In the genomic region with DNA sequence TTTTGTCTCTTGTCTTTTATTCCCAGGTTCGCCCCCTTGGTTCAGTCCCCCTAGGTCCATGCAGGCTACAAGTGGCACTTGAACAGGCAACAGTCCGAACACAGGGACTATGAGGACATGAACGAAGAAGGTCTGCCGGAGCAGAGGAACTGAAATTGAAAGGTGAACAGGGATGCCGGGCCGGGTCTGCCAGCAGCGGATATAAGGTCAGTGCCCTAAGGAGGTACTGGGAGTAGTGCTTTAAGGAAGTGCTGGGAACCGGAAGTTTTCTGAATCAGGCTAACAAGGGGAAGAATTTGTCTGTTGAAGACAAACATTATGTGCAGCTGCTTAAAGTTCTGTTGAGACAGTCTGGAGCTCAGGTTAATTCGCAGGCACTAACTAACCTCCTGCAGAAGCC, we compare ENCODE assay signal across 15 cellular contexts. TPM values are rescaled to one million over a fixed set of nuclear protein-coding genes. Genes with fewer than 3 reads are reported as not detected.
DNase-seq lines count a peak whose midpoint lies in the region; ATAC-seq, FAIRE-seq and TF ChIP-seq lines count a peak whose summit lies in the region.
"Had no signal": no experiment of that assay in that cellular context is flagged by ENCODE, and none has a peak within 500 bp of the region (broad histone marks: within the 10 kb centered on the region; RNA-seq: fewer than 3 reads in every experiment).

No MANE protein-coding gene starts in this region.

- no peak for TF ChIP-seq POLR2A in GM12878 (IDR thresholded peaks at IDR 0.05; ENCODE audit: low read depth, low read length)

- H2AFZ ChIP-seq in GM12878 (ENCODE audit: control insufficient read depth, low read depth, low read length): no peak overlapping the region

- RAD21 ChIA-PET in GM12878 (lab: Charles Lee; ENCODE audit: unreplicated experiment): no interaction called here

- no peaks in the 10 kb centered on the region for H3K9me2 ChIP-seq in DOHH2 (replicated peaks; ENCODE audit: control insufficient read depth, low read length)

- DNase-seq in M059J (ENCODE audit: low read depth): peak; percentile 48
- DNase-seq in GM12878 (ENCODE audit: low read depth, low spot score): no peak
- DNase-seq in naive B cell: peak; percentile 8
- no peak for DNase-seq in D341Med (ENCODE audit: low spot score)
- no peak for DNase-seq in globus pallidus (ENCODE audit: low spot score)
- DNase-seq in NCI-H2107 treated with DMSO at 0.1 percent for 48 hours (lab: John Stamatoyannopoulos, UW; ENCODE audit: unreplicated experiment): no peak
- DNase-seq in DMS114 treated with DMSO at 0.1 percent for 48 hours (lab: John Stamatoyannopoulos, UW; ENCODE audit: unreplicated experiment): no peak
- DNase-seq: activated CD4-positive, alpha-beta T cell treated with anti-CD3 and anti-CD28 coated beads for 48 hours; Karpas-422; NCI-H2029 treated with DMSO at 0.1 percent for 48 hours; stimulated activated CD4-positive, alpha-beta T cell treated with anti-CD3 and anti-CD28 coated beads, Interleukin-2, amount 100 ng/mL, for 48 hours had no signal

- intact Hi-C loops in GM12878 (cut with micrococcal nuclease; ENCODE audit: unreplicated experiment): no loop called here

- CTCF ChIA-PET in GM12878 (lab: Yijun Ruan, JAX): interaction anchor here (0.8 kb wide), 1 partner anchor 174 kb away, joined by 3 read pairs; no protein-coding TSS in a partner anchor

- H3K4me3 ChIP-seq in DOHH2 (ENCODE audit: low read length): peak overlapping the region; percentile 59
- H3K4me3 ChIP-seq in GM12878: no peak overlapping the region
- H3K4me3 ChIP-seq: vagina had no signal

- H3K4me1 Mint-ChIP-seq in naive B cell: peaks cover 0 to 20% (median 2%) of the 10 kb centered on the region in 3 donors
- H3K4me1 Mint-ChIP-seq: stimulated activated effector memory CD8-positive, alpha-beta T cell treated with anti-CD3 and anti-CD28 coated beads, Interleukin-12 subunit alpha, Interleukin-12 subunit beta, amount 100 ng/mL, for 72 hours had no signal

- no peaks in the 10 kb centered on the region for H3K36me3 ChIP-seq in DOHH2 (ENCODE audit: control insufficient read depth, low read length)
- H3K36me3 ChIP-seq in GM12878 (ENCODE audit: control insufficient read depth in 2 of 2, insufficient read depth in 2 of 2, low read length in 1 of 2): no peaks in the 10 kb centered on the region
- H3K36me3 ChIP-seq: vagina had no signal

- SMC1A ChIA-PET in GM12878 (lab: Charles Lee; ENCODE audit: uncharacterized antibody, unreplicated experiment): interaction anchor here (1.2 kb wide), 1 partner anchor 22 kb away, joined by 4 read pairs; no protein-coding TSS in a partner anchor

- TF ChIP-seq CTCF in DOHH2 (IDR thresholded peaks at IDR 0.05; ENCODE audit: low read depth, low read length, poor library complexity, severe bottlenecking) (no peak), GM12878 (IDR thresholded peaks at IDR 0.05 in 2 of 3, conservative IDR thresholded peaks at IDR 0.05 in 1 of 3; ENCODE audit: control insufficient read depth in 2 of 3, extremely low read depth in 1 of 3, insufficient read depth in 1 of 3, low read depth in 3 of 3, low read length in 3 of 3) (no peak)

- ATAC-seq in GM12878: peak; percentile 75
- peak in 1 of 2 donors; percentile 53 for ATAC-seq in naive B cell (ENCODE audit: low read depth in 2 of 2)
- ATAC-seq: stimulated activated effector memory CD8-positive, alpha-beta T cell treated with anti-CD3 and anti-CD28 coated beads, Interleukin-12 subunit alpha, Interleukin-12 subunit beta, amount 100 ng/mL, for 72 hours had no signal

- peak overlapping the region; percentile 93 for H3K27ac ChIP-seq in DOHH2 (ENCODE audit: low read depth, low read length)
- H3K27ac ChIP-seq in GM12878 (ENCODE audit: control insufficient read depth, insufficient read depth): no peak overlapping the region
- H3K27ac ChIP-seq: vagina had no signal

- no peak for FAIRE-seq in GM12878 (lab: Jason Lieb, UNC)

- no peak for TF ChIP-seq EP300 in GM12878 (IDR thresholded peaks at IDR 0.05; ENCODE audit: borderline replicate concordance in 1 of 2, control insufficient read depth in 1 of 2, low read depth in 2 of 2, low read length in 2 of 2)

- 59% methylated on average over 9 of the region's 9 CpGs for WGBS in GM12878 (ENCODE audit: insufficient coverage, insufficient replicate concordance, low lambda C conversion rate, missing lambda C conversion rate)

- peaks cover 5 to 31% (median 19%) of the 10 kb centered on the region in 7 donors for H3K9me3 Mint-ChIP-seq in naive B cell

- TF ChIP-seq RAD21 in GM12878 (IDR thresholded peaks at IDR 0.05; ENCODE audit: insufficient read depth, low read depth, low read length): no peak

- H3K4me2 ChIP-seq in DOHH2 (ENCODE audit: low read length): peak overlapping the region; percentile 90
- no peak overlapping the region; the same call in 1 of the 2 replicates for H3K4me2 ChIP-seq in GM12878 (ENCODE audit: control insufficient read depth, insufficient read depth)

- H4K20me1 ChIP-seq in DOHH2 (ENCODE audit: control insufficient read depth, insufficient read depth, low read depth, low read length) (no peaks in the 10 kb centered on the region), GM12878 (ENCODE audit: control insufficient read depth, insufficient read depth) (no peaks in the 10 kb centered on the region)

- H3K79me2 ChIP-seq in DOHH2 (ENCODE audit: control insufficient read depth, low read length): no peaks in the 10 kb centered on the region
- H3K79me2 ChIP-seq in GM12878 (ENCODE audit: control insufficient read depth, insufficient read depth, low read length): no peaks in the 10 kb centered on the region

- H3K4me1 ChIP-seq in DOHH2 (ENCODE audit: control insufficient read depth, low read length) (peaks cover 89% of the 10 kb centered on the region), GM12878 (ENCODE audit: control insufficient read depth, insufficient read depth, low read length) (peaks cover 10% of the 10 kb centered on the region)
- H3K4me1 ChIP-seq: vagina had no signal

- BruUV-seq in GM12878 (replicated peaks; lab: Mats Ljungman, UMichigan): no TSS peak

- H3K27me3 ChIP-seq in DOHH2 (ENCODE audit: control insufficient read depth, low read length) (no peaks in the 10 kb centered on the region), GM12878 (replicated peaks in 1 of 2; ENCODE audit: control insufficient read depth in 2 of 2, insufficient read depth in 2 of 2, low read length in 1 of 2) (no peaks in the 10 kb centered on the region)
- H3K27me3 ChIP-seq: vagina had no signal

- H3K9me3 ChIP-seq in DOHH2 (ENCODE audit: control insufficient read depth, insufficient read depth, low read length): peaks cover 11% of the 10 kb centered on the region; the same call in 1 of the 2 replicates
- peaks cover 3% of the 10 kb centered on the region for H3K9me3 ChIP-seq in GM12878 (replicated peaks; ENCODE audit: control insufficient read depth, insufficient read depth, low read length)
- H3K9me3 ChIP-seq: vagina had no signal

- H3F3A ChIP-seq in DOHH2 (ENCODE audit: control insufficient read depth, insufficient read depth): peaks cover 49% of the 10 kb centered on the region

- peaks cover 0 to 17% of the 10 kb centered on the region in 2 donors for H3K36me3 Mint-ChIP-seq in naive B cell
- H3K36me3 Mint-ChIP-seq: stimulated activated effector memory CD8-positive, alpha-beta T cell treated with anti-CD3 and anti-CD28 coated beads, Interleukin-12 subunit alpha, Interleukin-12 subunit beta, amount 100 ng/mL, for 72 hours had no signal

- H3K27ac Mint-ChIP-seq in naive B cell: peak overlapping the region in 2 of 6 donors; percentile 12 to 67
- H3K27ac Mint-ChIP-seq: stimulated activated effector memory CD8-positive, alpha-beta T cell treated with anti-CD3 and anti-CD28 coated beads, Interleukin-12 subunit alpha, Interleukin-12 subunit beta, amount 100 ng/mL, for 72 hours; T-helper 1 cell treated with Interleukin-12 subunit alpha and Interleukin-12 subunit beta and Interleukin-4 antibody, amounts not matched to agents 30 μg/mL and 1 μg/mL, for 36 hours had no signal

- H3K4me3 Mint-ChIP-seq in naive B cell: peak overlapping the region in 5 of 8 donors; percentile 4 to 78 (median 35)
- H3K4me3 Mint-ChIP-seq: stimulated activated effector memory CD8-positive, alpha-beta T cell treated with anti-CD3 and anti-CD28 coated beads, Interleukin-12 subunit alpha, Interleukin-12 subunit beta, amount 100 ng/mL, for 72 hours; T-helper 1 cell treated with Interleukin-12 subunit alpha and Interleukin-12 subunit beta and Interleukin-4 antibody, amounts not matched to agents 30 μg/mL and 1 μg/mL, for 36 hours had no signal

- POLR2A ChIA-PET in GM12878 (lab: Charles Lee): no interaction called here

- peaks cover 0 to 32% (median 28%) of the 10 kb centered on the region in 3 donors for H3K27me3 Mint-ChIP-seq in naive B cell

- in situ Hi-C loops in GM12878 (cut with MboI): no loop called here

- H3K9ac ChIP-seq in GM12878 (ENCODE audit: control insufficient read depth, insufficient read depth, low read length): no peak overlapping the region

RNA-seq across cellular contexts. Expression of gene LSM3, which starts 46.8 kb away (rescaled TPM):
- 23.0 and 34.9 TPM in 2 replicates for total RNA-seq in M059J (2014; rRNA removed; shearing (Covaris generic))
- total RNA-seq in GM12878 (2013; cell fraction: nucleolus; rRNA removed): 7.5 and 7.9 TPM in 2 replicates
- total RNA-seq in GM12878 (2014; rRNA removed) (15.5 and 17.1 TPM in 2 replicates), GM12878 (2014; rRNA removed; fragmentation: Illumina TruSeq; extraction: Trizol) (26.8 and 30.5 TPM in 2 replicates), GM12878 (2021) (16.0 and 18.3 TPM in 2 replicates)
- 10.9 TPM for polyA plus RNA-seq in GM12878 (2011; ENCODE audit: low read depth)
- polyA plus RNA-seq in GM12878 (2011; rRNA removed) (25.2 and 44.6 TPM in 2 replicates), GM12878 (2014; fragmentation: Illumina TruSeq; extraction: Trizol) (27.8 and 33.8 TPM in 2 replicates), GM12878 (2014; fragmentation: Nextera tagmentation; extraction: Ambion mirVana) (100 to 1,000 TPM in 1 of 2 experiments, 10 to 100 TPM in 1; 98.1 to 111 TPM), GM12878 (2014; rRNA removed) (20.0 and 23.9 TPM in 2 replicates), GM12878 (2016; fragmentation: Nextera tagmentation; extraction: Ambion mirVana) (10 to 100 TPM; 79.6 to 85.3 TPM), naive B cell (ENCODE audit: low read depth in 6 of 6) (10 to 100 TPM; 23.5 to 41.6 (median 31.2) TPM)
- 5.2 and 5.9 TPM in 2 replicates for polyA plus RNA-seq in GM12878 (2011; cell fraction: cytosol; rRNA removed)
- 5.4 and 6.0 TPM in 2 replicates for polyA plus RNA-seq in GM12878 (2011; cell fraction: nucleus; rRNA removed)
- 17.9 and 22.1 TPM in 2 replicates for polyA plus RNA-seq in GM12878 (2012)
- 2.9 and 3.2 TPM in 2 replicates for polyA minus RNA-seq in GM12878 (2011; rRNA and poly(A)+ RNA removed)
- polyA minus RNA-seq in GM12878 (2011; cell fraction: cytosol; rRNA and poly(A)+ RNA removed): 1.8 and 2.1 TPM in 2 replicates
- 2.7 and 5.9 TPM in 2 replicates for polyA minus RNA-seq in GM12878 (2011; cell fraction: nucleus; rRNA and poly(A)+ RNA removed)

RNA-seq across cellular contexts. Expression of gene XPC, which starts 47.0 kb away (rescaled TPM):
- total RNA-seq in M059J (2014; rRNA removed; shearing (Covaris generic)): 8.9 and 13.0 TPM in 2 replicates
- 61.0 and 69.0 TPM in 2 replicates for total RNA-seq in GM12878 (2013; cell fraction: nucleolus; rRNA removed)
- 30.2 and 32.9 TPM in 2 replicates for total RNA-seq in GM12878 (2014; rRNA removed)
- total RNA-seq in GM12878 (2014; rRNA removed; fragmentation: Illumina TruSeq; extraction: Trizol): 27.9 and 29.5 TPM in 2 replicates
- total RNA-seq in GM12878 (2021): 32.9 and 35.1 TPM in 2 replicates
- 20.3 TPM for polyA plus RNA-seq in GM12878 (2011; ENCODE audit: low read depth)
- polyA plus RNA-seq in GM12878 (2011; rRNA removed): 19.2 and 27.7 TPM in 2 replicates
- polyA plus RNA-seq in GM12878 (2011; cell fraction: cytosol; rRNA removed): 19.1 and 21.0 TPM in 2 replicates
- polyA plus RNA-seq in GM12878 (2011; cell fraction: nucleus; rRNA removed): 80.0 and 91.2 TPM in 2 replicates
- polyA plus RNA-seq in GM12878 (2012): 23.5 and 29.0 TPM in 2 replicates
- 31.5 and 36.3 TPM in 2 replicates for polyA plus RNA-seq in GM12878 (2014; fragmentation: Illumina TruSeq; extraction: Trizol)
- 1 to 10 TPM; 4.0 to 6.1 TPM for polyA plus RNA-seq in GM12878 (2014; fragmentation: Nextera tagmentation; extraction: Ambion mirVana)
- polyA plus RNA-seq in GM12878 (2014; rRNA removed): 25.8 and 28.1 TPM in 2 replicates
- polyA plus RNA-seq in GM12878 (2016; fragmentation: Nextera tagmentation; extraction: Ambion mirVana): 10 to 100 TPM; 45.7 to 48.3 TPM
- polyA minus RNA-seq in GM12878 (2011; rRNA and poly(A)+ RNA removed): 30.3 and 31.2 TPM in 2 replicates
- 12.4 and 13.0 TPM in 2 replicates for polyA minus RNA-seq in GM12878 (2011; cell fraction: cytosol; rRNA and poly(A)+ RNA removed)
- 33.9 and 45.0 TPM in 2 replicates for polyA minus RNA-seq in GM12878 (2011; cell fraction: nucleus; rRNA and poly(A)+ RNA removed)
- polyA plus RNA-seq in naive B cell (ENCODE audit: low read depth in 6 of 6): 10 to 100 TPM in 5 of 6 donors, 1 to 10 TPM in 1; 10.0 to 36.6 (median 32.3) TPM

Comparison
In these comparisons a context has a peak if more than half of its experiments do, and no peak if none do; other contexts are left out.
1. DNase-seq: peak in M059J (single experiment) and naive B cell (single experiment); none in GM12878 (single experiment), D341Med (single experiment), globus pallidus (single experiment), NCI-H2107 treated with DMSO at 0.1 percent for 48 hours (single experiment) and DMS114 treated with DMSO at 0.1 percent for 48 hours (single experiment).